Comparison of ENCODE assay signal across 9 cellular contexts in the genomic region with DNA sequence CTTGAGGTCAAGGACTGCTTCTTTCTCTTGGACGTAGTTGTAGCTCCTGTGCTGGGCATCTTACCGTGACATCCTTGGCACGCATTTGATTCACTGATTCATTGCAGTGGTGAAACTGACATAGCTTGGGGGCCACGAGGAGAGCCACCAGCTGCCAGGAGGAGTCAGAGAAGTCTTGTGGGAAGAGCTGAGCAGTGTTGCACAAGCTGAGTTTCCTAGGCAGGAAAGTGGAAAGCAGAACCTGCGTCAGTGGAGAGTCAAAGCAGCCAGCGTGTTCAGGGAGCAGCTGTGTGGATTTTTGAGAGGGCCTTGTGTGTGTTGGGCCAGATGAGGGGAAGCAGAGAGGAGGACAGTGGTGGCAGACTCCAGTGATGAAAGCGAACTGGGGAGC. TPM values are rescaled to one million over a fixed set of nuclear protein-coding genes. Genes with fewer than 3 reads are reported as not detected.
DNase-seq lines count a peak whose midpoint lies in the region; ATAC-seq and TF ChIP-seq lines count a peak whose summit lies in the region.
"Had no signal": no experiment of that assay in that cellular context is flagged by ENCODE, and none has a peak within 500 bp of the region (broad histone marks: within the 10 kb centered on the region; RNA-seq: fewer than 3 reads in every experiment).

No MANE protein-coding gene starts in this region.

- peaks cover 13% of the 10 kb centered on the region for H3K36me3 ChIP-seq in Karpas-422 (ENCODE audit: insufficient read depth, low read length)
- H3K36me3 ChIP-seq in muscle layer of duodenum (ENCODE audit: control insufficient read depth in 1 of 2, insufficient read depth in 2 of 2, low read length in 2 of 2): peaks cover 0 to 3% of the 10 kb centered on the region in 2 donors

- no peaks in the 10 kb centered on the region for H3K9me3 Mint-ChIP-seq in central memory CD8-positive, alpha-beta T cell

- peaks cover 21% of the 10 kb centered on the region for H3K36me3 Mint-ChIP-seq in central memory CD8-positive, alpha-beta T cell (ENCODE audit: insufficient read depth)

- no peaks in the 10 kb centered on the region for H4K20me1 ChIP-seq in Karpas-422 (ENCODE audit: insufficient read depth, low read depth, low read length)

- H3K27ac ChIP-seq in Karpas-422 (ENCODE audit: low read length): 0 out of 2 replicates have a peak overlapping the region, but pooled peaks have one; percentile 12
- H3K27ac ChIP-seq in muscle layer of duodenum (ENCODE audit: low read length): peak overlapping the region; percentile 34
- H3K27ac ChIP-seq: epithelial cell of prostate had no signal

- H2AFZ ChIP-seq in Karpas-422 (ENCODE audit: low read length): no peak overlapping the region

- ATAC-seq in central memory CD8-positive, alpha-beta T cell (replicated peaks; ENCODE audit: extremely low read depth, poor library complexity, severe bottlenecking): no peak
- no peak for ATAC-seq in HG03460 (IDR thresholded peaks at IDR 0.05; ENCODE audit: unreplicated experiment)
- ATAC-seq in GM21576 (IDR thresholded peaks at IDR 0.05; ENCODE audit: unreplicated experiment): no peak

- H3K27me3 ChIP-seq in Karpas-422 (ENCODE audit: low read length) (no peaks in the 10 kb centered on the region), muscle layer of duodenum (ENCODE audit: low read depth, low read length) (no peaks in the 10 kb centered on the region)

- peaks cover 85% of the 10 kb centered on the region for H3K4me1 Mint-ChIP-seq in central memory CD8-positive, alpha-beta T cell

- H3K27me3 Mint-ChIP-seq in central memory CD8-positive, alpha-beta T cell: no peaks in the 10 kb centered on the region

- peak; percentile 69 for DNase-seq in Caki2 (ENCODE audit: low read depth)
- DNase-seq in Karpas-422: no peak
- no peak for DNase-seq in central memory CD8-positive, alpha-beta T cell (ENCODE audit: low spot score in 2 of 2)
- no peak for DNase-seq in NCI-H2081 treated with DMSO at 0.1 percent for 48 hours (lab: John Stamatoyannopoulos, UW)
- no peak for DNase-seq in GM13977 (ENCODE audit: low spot score)

- H3K9me3 ChIP-seq in Karpas-422 (ENCODE audit: low read length): no peaks in the 10 kb centered on the region
- no peaks in the 10 kb centered on the region for H3K9me3 ChIP-seq in muscle layer of duodenum (ENCODE audit: control insufficient read depth in 1 of 2, low read length in 2 of 2)

- H3K27ac Mint-ChIP-seq in central memory CD8-positive, alpha-beta T cell (ENCODE audit: low read depth): peak overlapping the region; percentile 86

- no peak overlapping the region for H3K4me3 Mint-ChIP-seq in central memory CD8-positive, alpha-beta T cell

- no peak for TF ChIP-seq CTCF in GM13977 (IDR thresholded peaks at IDR 0.05; ENCODE audit: extremely low read depth, insufficient read depth, missing control alignments)

- H3K4me1 ChIP-seq in Karpas-422 (ENCODE audit: low read length): peaks cover 26% of the 10 kb centered on the region
- H3K4me1 ChIP-seq in muscle layer of duodenum (ENCODE audit: control insufficient read depth in 1 of 2, insufficient read depth in 2 of 2, low read length in 2 of 2): peaks cover 6 to 15% of the 10 kb centered on the region in 2 donors

- peaks cover 51% of the 10 kb centered on the region for H3K79me2 ChIP-seq in Karpas-422 (ENCODE audit: low read length)

- H3K4me2 ChIP-seq in Karpas-422 (ENCODE audit: low read depth, low read length, poor library complexity, severe bottlenecking): no peak overlapping the region

- no peaks in the 10 kb centered on the region for H3K9me2 ChIP-seq in Karpas-422 (replicated peaks; ENCODE audit: insufficient read depth, low read length)

- H3K9ac ChIP-seq in Karpas-422 (ENCODE audit: low read length): no peak overlapping the region

- in situ Hi-C loops in Caki2 (cut with HindIII; ENCODE audit: low pct_unique_long_range_greater_than_20kb, low sequenced_read_pairs): no loop called here
- in situ Hi-C loops in GM13977 (cut with MboI; ENCODE audit: low pct_unique_long_range_greater_than_20kb, low sequenced_read_pairs, unreplicated experiment): no loop called here

- H3K4me3 ChIP-seq in Karpas-422 (ENCODE audit: low read length) (no peak overlapping the region), muscle layer of duodenum (ENCODE audit: low read depth in 1 of 2, low read length in 2 of 2) (no peak overlapping the region)

RNA-seq across cellular contexts. Expression of gene GPR183, which starts 5.3 kb away (rescaled TPM):
- total RNA-seq in Caki2 (2014; rRNA removed; shearing (Covaris generic); ENCODE audit: low replicate concordance): not detected in 2 replicates
- 0.11 TPM in 1 of 2 replicates, not detected in the other for total RNA-seq in Karpas-422 (2014; rRNA removed; shearing (Covaris generic); ENCODE audit: low replicate concordance)

RNA-seq across cellular contexts. Expression of gene GPR18, which starts 54.3 kb away (rescaled TPM):
- total RNA-seq in Caki2 (2014; rRNA removed; shearing (Covaris generic); ENCODE audit: low replicate concordance): not detected in 2 replicates
- 45.4 and 126 TPM in 2 replicates for total RNA-seq in Karpas-422 (2014; rRNA removed; shearing (Covaris generic); ENCODE audit: low replicate concordance)

Comparison
In these comparisons a context has a peak if more than half of its experiments do, and no peak if none do; other contexts are left out.
1. RNA of gene GPR18, which starts 54.3 kb away (total RNA-seq): 45.4 to 126 TPM in Karpas-422; not detected in Caki2; every median in the first group is over 10 times any median in the second.